In genomic region chr6:158372570-158372969, GRCh38 we compare ENCODE assay signal across 22 cellular contexts.
"Had no signal": no experiment of that assay in that cellular context is flagged by ENCODE, and none has a peak within 500 bp of the region (broad histone marks: within the 10 kb centered on the region; RNA-seq: fewer than 3 reads in every experiment).

No MANE protein-coding gene starts in this region.

- H3K4me2 ChIP-seq: hepatocyte had no signal

- H3K36me3 ChIP-seq: breast epithelium, gastrocnemius medialis, ovary, right lobe of liver, uterus had no signal

- DNase-seq: activated CD4-positive, alpha-beta T cell treated with anti-CD3 and anti-CD28 coated beads for 36 hours; activated CD4-positive, CD25-positive, alpha-beta regulatory T cell; activated CD8-positive, alpha-beta memory T cell treated with anti-CD3 and anti-CD28 coated beads, Interleukin-2, amount 10 ng/mL, durations not matched to agents 7 days and 5 days; activated CD8-positive, alpha-beta T cell treated with anti-CD3 and anti-CD28 coated beads, Interleukin-2, amount 10 ng/mL, durations not matched to agents 7 days and 5 days; activated T-cell treated with anti-CD3 and anti-CD28 coated beads, Interleukin-2, amount 50 U/mL, for 48 hours; dermis blood vessel endothelial cell; effector CD4-positive, alpha-beta T cell; islet precursor cell; left cardiac atrium; naive thymus-derived CD4-positive, alpha-beta T cell; ovary; right lobe of liver; stimulated activated CD4-positive, alpha-beta T cell treated with anti-CD3 and anti-CD28 coated beads, Interleukin-12 subunit alpha, Interleukin-12 subunit beta, amount 100 ng/mL, for 4 hours; stimulated activated CD4-positive, alpha-beta T cell treated with anti-CD3 and anti-CD28 coated beads, Interleukin-4, amount 100 ng/mL, for 24 hours; stimulated activated naive CD8-positive, alpha-beta T cell treated with anti-CD3 and anti-CD28 coated beads, Interleukin-15, amount 100 ng/mL, for 72 hours; uterus had no signal

- H3K27ac ChIP-seq: hepatocyte, ovary, right lobe of liver, uterus had no signal

- ATAC-seq: activated CD4-positive, alpha-beta T cell treated with anti-CD3 and anti-CD28 coated beads for 36 hours; activated CD8-positive, alpha-beta memory T cell treated with anti-CD3 and anti-CD28 coated beads, Interleukin-2, amount 10 ng/mL, durations not matched to agents 7 days and 5 days; activated CD8-positive, alpha-beta T cell treated with anti-CD3 and anti-CD28 coated beads, Interleukin-2, amount 10 ng/mL, durations not matched to agents 7 days and 5 days; activated naive CD4-positive, alpha-beta T cell treated with anti-CD3 and anti-CD28 coated beads, Interleukin-2, amount 50 U/mL, for 72 hours; left cardiac atrium; naive thymus-derived CD4-positive, alpha-beta T cell; right lobe of liver; stimulated activated effector memory CD8-positive, alpha-beta T cell treated with anti-CD3 and anti-CD28 coated beads, Interleukin-12 subunit alpha, Interleukin-12 subunit beta, amount 100 ng/mL, for 72 hours; stimulated activated naive CD8-positive, alpha-beta T cell treated with anti-CD3 and anti-CD28 coated beads, Interleukin-15, amount 100 ng/mL, for 72 hours had no signal

- H3K9me3 ChIP-seq: breast epithelium, gastrocnemius medialis, ovary, right lobe of liver, uterus had no signal

- FAIRE-seq: colon had no signal

- H2AFZ ChIP-seq: hepatocyte had no signal

- H3K27me3 ChIP-seq: breast epithelium, gastrocnemius medialis, hepatocyte, ovary, right lobe of liver, uterus had no signal

- H3K4me3 ChIP-seq: breast epithelium, gastrocnemius medialis, hepatocyte, ovary, right lobe of liver, uterus had no signal

- H3K4me1 ChIP-seq: right lobe of liver had no signal
